ENCODE assay signal across 24 cellular contexts in the genomic region with DNA sequence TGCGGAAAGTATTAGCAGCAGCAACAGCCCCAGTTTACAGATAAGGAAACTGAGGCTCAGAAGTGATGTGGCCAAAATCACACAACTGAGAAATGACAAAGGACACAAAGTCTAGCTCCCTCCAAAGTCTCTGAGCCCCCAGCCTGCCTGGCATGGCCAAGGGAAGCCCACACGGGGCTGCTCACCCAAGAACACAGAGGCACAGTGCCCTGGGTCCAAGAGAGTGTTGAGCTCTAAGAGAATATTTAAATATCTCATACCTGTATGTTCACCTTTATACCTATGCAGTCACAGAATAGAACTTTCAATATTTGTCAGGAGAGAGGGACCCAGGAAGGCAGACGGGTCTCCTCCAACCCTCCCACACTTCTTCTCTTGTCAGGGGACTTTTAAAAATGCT. TPM values are rescaled to one million over a fixed set of nuclear protein-coding genes. Genes with fewer than 3 reads are reported as not detected.
A peak's percentile ranks its signal among the peaks of the same experiment; 100 is the strongest.
DNase-seq lines count a peak whose midpoint lies in the region; ATAC-seq, FAIRE-seq and TF ChIP-seq lines count a peak whose summit lies in the region.
"Had no signal": no experiment of that assay in that cellular context is flagged by ENCODE, and none has a peak within 500 bp of the region (broad histone marks: within the 10 kb centered on the region; RNA-seq: fewer than 3 reads in every experiment).

No MANE protein-coding gene starts in this region.

- H3K9me3 ChIP-seq in BLaER1 (no peaks in the 10 kb centered on the region), body of pancreas (no peaks in the 10 kb centered on the region), right lobe of liver (no peaks in the 10 kb centered on the region), sigmoid colon (no peaks in the 10 kb centered on the region)
- H3K9me3 ChIP-seq: Caco-2 had no signal

- FAIRE-seq in GM12891 (lab: Jason Lieb, UNC), result no peak
- FAIRE-seq: A204.1, HTR-8/SVneo had no signal

- H3K4me1 ChIP-seq in BLaER1, result peaks cover 100% of the 10 kb centered on the region
- H3K4me1 ChIP-seq in body of pancreas, result peaks cover 96% of the 10 kb centered on the region
- peaks cover 0 to 79% (median 39%) of the 10 kb centered on the region in 4 donors for H3K4me1 ChIP-seq in right lobe of liver
- H3K4me1 ChIP-seq in sigmoid colon, result peaks cover 0 to 20% (median 16%) of the 10 kb centered on the region in 4 donors

- H3K27me3 ChIP-seq in BLaER1, result no peaks in the 10 kb centered on the region
- H3K27me3 ChIP-seq in body of pancreas, result no peaks in the 10 kb centered on the region
- no peaks in the 10 kb centered on the region for H3K27me3 ChIP-seq in right lobe of liver
- H3K27me3 ChIP-seq in sigmoid colon, result no peaks in the 10 kb centered on the region

- H3K4me2 ChIP-seq in BLaER1, result peak overlapping the region; percentile 92; the same call in 1 of the 2 replicates
- H3K4me2 ChIP-seq: GM23338, KMS-11 had no signal

- H3K36me3 ChIP-seq in BLaER1, result peaks cover 8% of the 10 kb centered on the region; the same call in 1 of the 2 replicates
- no peaks in the 10 kb centered on the region for H3K36me3 ChIP-seq in body of pancreas (replicated peaks in 1 of 2; ENCODE audit: insufficient read depth in 1 of 2, low read depth in 2 of 2)
- no peaks in the 10 kb centered on the region for H3K36me3 ChIP-seq in right lobe of liver
- no peaks in the 10 kb centered on the region for H3K36me3 ChIP-seq in sigmoid colon

- TF ChIP-seq CTCF in body of pancreas (IDR thresholded peaks at IDR 0.05) (no peak), right lobe of liver (IDR thresholded peaks at IDR 0.05) (no peak), sigmoid colon (IDR thresholded peaks at IDR 0.05) (no peak)

- WGBS in body of pancreas, 2 donors, result 81 to 97% methylated on average over 3 of the region's 3 CpGs
- WGBS in right lobe of liver (ENCODE audit: insufficient coverage, low coverage, low lambda C conversion rate, missing lambda C conversion rate), result 74% methylated on average over 3 of the region's 3 CpGs
- whole genome bisulfite sequencing in sigmoid colon, 2 donors, result 90 to 93% methylated on average over 3 of the region's 3 CpGs

- peaks cover 100% of the 10 kb centered on the region for H4K20me1 ChIP-seq in BLaER1

- H3K27ac ChIP-seq in BLaER1 (no peak overlapping the region; the same call in none of the 2 replicates), body of pancreas (peak overlapping the region; percentile 64 to 93 (median 73)), right lobe of liver (peak overlapping the region in 1 of 3 donors; percentile 84), sigmoid colon (no peak overlapping the region)
- H3K27ac ChIP-seq: KMS-11 had no signal

- no peak overlapping the region for H3K9ac ChIP-seq in BLaER1
- H3K9ac ChIP-seq: KMS-11 had no signal

- no peak overlapping the region for H3K4me3 ChIP-seq in BLaER1
- no peak overlapping the region for H3K4me3 ChIP-seq in body of pancreas
- no peak overlapping the region for H3K4me3 ChIP-seq in right lobe of liver
- H3K4me3 ChIP-seq in sigmoid colon, result no peak overlapping the region
- H3K4me3 ChIP-seq: GM23338 had no signal

- intact Hi-C loops in body of pancreas (cut with DNase I) (no loop called here), right lobe of liver (cut with DNase I) (loop anchor here in 1 of 2 donors (10.0 kb wide), 1 partner anchor 91 kb away; no protein-coding TSS in a partner anchor), sigmoid colon (cut with DNase I) (no loop called here)

- TF ChIP-seq POLR2A in body of pancreas (IDR thresholded peaks at IDR 0.05), result no peak
- no peak for TF ChIP-seq POLR2A in right lobe of liver (IDR thresholded peaks at IDR 0.05)
- no peak for TF ChIP-seq POLR2A in sigmoid colon (IDR thresholded peaks at IDR 0.05)
- TF ChIP-seq POLR2A in GM12891 (IDR thresholded peaks at IDR 0.05; ENCODE audit: low read depth, low read length), result no peak

- DNase-seq in body of pancreas (peak in 1 of 4 donors; percentile 2), right lobe of liver (peak in 2 of 3 donors; percentile 10 to 18), sigmoid colon (peak; percentile 18), retina (no peak), GM12891 (ENCODE audit: insufficient read length, low spot score) (no peak)
- DNase-seq: Caco-2; CD4-positive, alpha-beta memory T cell; DMS 273 treated with DMSO at 0.1 percent for 48 hours; DMS79 treated with DMSO at 0.1 percent for 48 hours; HCEC 1CT; IMR-90; NCI-H1105; NCI-H146; NCI-H2029; NCI-H2227 treated with DMSO at 0.1 percent for 48 hours; NCI-H510A; NK-92 treated with Interleukin-12 subunit alpha and Interleukin-12 subunit beta, amount 100 ng/mL, for 24 hours had no signal

- TF ChIP-seq EP300 in sigmoid colon (IDR thresholded peaks at IDR 0.05), result no peak

- ATAC-seq in body of pancreas (no peak), right lobe of liver (no peak), GM18520 (IDR thresholded peaks at IDR 0.05; ENCODE audit: unreplicated experiment) (no peak)
- ATAC-seq: GM23338, SK-N-SH treated with all-trans-retinoic acid at 6 μM for 48 hours had no signal

TF ChIP-seq in GM12891, 5 proteins besides CTCF, POLR2A, EP300 and RAD21:
- no peak for TF ChIP-seq PAX5 (IDR thresholded peaks at IDR 0.05; ENCODE audit: insufficient read depth, low read length, severe bottlenecking)

RNA-seq across cellular contexts. Expression of gene VAV2, which starts 16.6 kb away (rescaled TPM):
- total RNA-seq in body of pancreas (10 to 100 TPM; 31.6 to 32.3 TPM), right lobe of liver (10 to 100 TPM; 30.1 to 44.3 (median 34.9) TPM), sigmoid colon (1 to 10 TPM; 3.8 to 7.2 (median 6.6) TPM)
- 10 to 100 TPM; 14.4 to 23.3 (median 18.5) TPM for polyA plus RNA-seq in sigmoid colon
- 25.3 TPM for polyA plus RNA-seq in GM12891 (2012; ENCODE audit: low read depth, missing spikeins)

RNA-seq across cellular contexts. Expression of gene BRD3OS, which starts 49.8 kb away (rescaled TPM):
- total RNA-seq in body of pancreas (1 to 10 TPM; 7.3 to 9.6 TPM), right lobe of liver (1 to 10 TPM; 3.2 to 8.1 (median 5.9) TPM), sigmoid colon (10 to 100 TPM; 11.7 to 19.4 (median 12.7) TPM)
- polyA plus RNA-seq in sigmoid colon, result 1 to 10 TPM; 3.9 to 7.8 (median 4.2) TPM
- polyA plus RNA-seq in GM12891 (2012; ENCODE audit: low read depth, missing spikeins), result 6.2 TPM

Comparison
In these comparisons a context has a peak if more than half of its experiments do, and no peak if none do; other contexts are left out.
1. H3K27ac ChIP-seq: peak in body of pancreas (4 of 4); none in BLaER1 (single experiment) and sigmoid colon (0 of 4).
2. DNase-seq: peak in right lobe of liver (2 of 3) and sigmoid colon (single experiment); none in retina (single experiment) and GM12891 (single experiment).